Comparison of ENCODE assay signal across 12 cellular contexts in the genomic region with DNA sequence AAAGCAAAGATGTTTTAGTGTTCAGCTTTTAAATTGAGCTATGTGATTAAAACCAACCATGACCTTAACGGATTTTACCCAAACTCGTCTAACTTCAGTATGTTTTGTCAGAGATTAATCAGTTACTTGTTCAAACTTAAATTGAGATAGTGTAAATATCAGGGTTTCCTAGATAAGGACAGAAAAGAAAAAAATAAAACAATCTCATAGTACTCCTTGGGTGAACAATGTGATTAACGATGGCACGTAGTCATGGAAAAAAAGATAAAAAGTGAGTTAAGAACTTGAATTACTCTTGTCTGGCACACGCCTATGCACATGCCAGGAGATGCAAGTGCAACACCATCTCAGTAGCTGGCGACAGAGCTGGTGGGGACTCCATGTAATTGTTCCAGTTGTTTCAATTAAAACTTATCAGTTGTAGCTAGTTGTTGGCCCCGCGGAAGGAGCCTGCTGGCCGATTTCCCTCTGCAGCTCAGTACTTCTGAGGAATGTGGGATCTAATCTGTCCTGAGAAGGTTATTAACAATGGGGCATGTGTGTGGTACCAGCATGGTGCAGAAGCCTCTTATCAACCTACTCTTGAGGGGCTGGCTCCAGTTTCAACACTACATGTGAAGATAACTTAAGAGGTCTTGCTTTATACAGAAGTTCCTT. TPM values are rescaled to one million over a fixed set of nuclear protein-coding genes. Genes with fewer than 3 reads are reported as not detected.
A peak's percentile ranks its signal among the peaks of the same experiment; 100 is the strongest.
DNase-seq lines count a peak whose midpoint lies in the region; ATAC-seq and TF ChIP-seq lines count a peak whose summit lies in the region.
"Had no signal": no experiment of that assay in that cellular context is flagged by ENCODE, and none has a peak within 500 bp of the region (broad histone marks: within the 10 kb centered on the region; RNA-seq: fewer than 3 reads in every experiment).

No MANE protein-coding gene starts in this region.

- H3K4me1 ChIP-seq in right lobe of liver (peaks cover 0 to 46% (median 11%) of the 10 kb centered on the region in 4 donors), thyroid gland (peaks cover 21 to 22% of the 10 kb centered on the region in 2 donors)

- no peak for TF ChIP-seq POLR2A in right lobe of liver (IDR thresholded peaks at IDR 0.05)
- TF ChIP-seq POLR2A in thyroid gland (IDR thresholded peaks at IDR 0.05), result no peak

- no peaks in the 10 kb centered on the region for H3K36me3 ChIP-seq in right lobe of liver
- H3K36me3 ChIP-seq in thyroid gland, result no peaks in the 10 kb centered on the region
- H3K36me3 ChIP-seq: SJSA1 had no signal

- H3K9me3 ChIP-seq in right lobe of liver (no peaks in the 10 kb centered on the region), thyroid gland (no peaks in the 10 kb centered on the region)

- DNase-seq in NCI-H2227 (lab: John Stamatoyannopoulos, UW; ENCODE audit: unreplicated experiment) (peak; percentile 20), NCI-H2227 treated with DMSO at 0.1 percent for 48 hours (lab: John Stamatoyannopoulos, UW) (no peak), ecto neural progenitor cell (ENCODE audit: low spot score) (peak; percentile 74), right lobe of liver (no peak), thyroid gland (peak; percentile 32 to 46), NCI-H2171 treated with DMSO at 0.1 percent for 48 hours (lab: John Stamatoyannopoulos, UW) (no peak), hippocampal formation (lab: John Stamatoyannopoulos, UW) (no peak), NCI-H510A (lab: John Stamatoyannopoulos, UW) (no peak)
- DNase-seq: 8988T; CD8-positive, alpha-beta T cell; NCI-H146 had no signal

- WGBS in right lobe of liver (ENCODE audit: insufficient coverage, low coverage, low lambda C conversion rate, missing lambda C conversion rate), result 14% methylated on average over 7 of the region's 9 CpGs
- 58 to 60% methylated on average over 9 of the region's 9 CpGs for WGBS in thyroid gland, 2 donors

- H3K27ac ChIP-seq in right lobe of liver, result no peak overlapping the region
- H3K27ac ChIP-seq in thyroid gland, result peak overlapping the region in 1 of 3 donors; percentile 8
- H3K27ac ChIP-seq: SJSA1 had no signal

- peak; percentile 19 to 55 (median 35) for ATAC-seq in right lobe of liver
- ATAC-seq: CD8-positive, alpha-beta T cell had no signal

- H3K4me3 ChIP-seq in right lobe of liver (no peak overlapping the region), thyroid gland (replicated peaks in 1 of 3) (no peak overlapping the region)
- H3K4me3 ChIP-seq: SJSA1 had no signal

- no peak for TF ChIP-seq CTCF in right lobe of liver (IDR thresholded peaks at IDR 0.05)
- TF ChIP-seq CTCF in thyroid gland (IDR thresholded peaks at IDR 0.05), result no peak

- H3K27me3 ChIP-seq in right lobe of liver, result peaks cover 26 to 32% of the 10 kb centered on the region in 2 donors
- no peaks in the 10 kb centered on the region for H3K27me3 ChIP-seq in thyroid gland

- intact Hi-C loops in right lobe of liver (cut with DNase I) (no loop called here), thyroid gland (cut with DNase I) (no loop called here)

RNA-seq across cellular contexts. Expression of a gene that starts 3.0 kb away (rescaled TPM):
- total RNA-seq in right lobe of liver, result under 1 TPM in 2 of 6 experiments, not detected in 4; 0.11 to 0.49 TPM
- 1 to 10 TPM in 1 of 4 donors, under 1 TPM in 2, not detected in 1; 0.24 to 2.2 (median 0.54) TPM for total RNA-seq in thyroid gland
- total RNA-seq: CD8-positive, alpha-beta T cell; SJSA1 had no signal

Comparison
In these comparisons a context has a peak if more than half of its experiments do, and no peak if none do; other contexts are left out.
1. DNase-seq: peak in NCI-H2227 (single experiment), ecto neural progenitor cell (single experiment) and thyroid gland (2 of 2); none in NCI-H2227 treated with DMSO at 0.1 percent for 48 hours (single experiment), right lobe of liver (0 of 3), NCI-H2171 treated with DMSO at 0.1 percent for 48 hours (single experiment), hippocampal formation (0 of 2) and NCI-H510A (single experiment).